In genomic region chr11:57567210-57567511, GRCh38 we compare ENCODE assay signal across 9 cellular contexts. TPM values are rescaled to one million over a fixed set of nuclear protein-coding genes. Genes with fewer than 3 reads are reported as not detected.
DNase-seq lines count a peak whose midpoint lies in the region; ATAC-seq, FAIRE-seq and TF ChIP-seq lines count a peak whose summit lies in the region.
"Had no signal": no experiment of that assay in that cellular context is flagged by ENCODE, and none has a peak within 500 bp of the region (broad histone marks: within the 10 kb centered on the region; RNA-seq: fewer than 3 reads in every experiment).

No MANE protein-coding gene starts in this region.

- H3K79me2 ChIP-seq in DOHH2 (ENCODE audit: control insufficient read depth, low read length): no peaks in the 10 kb centered on the region

- H3K4me2 ChIP-seq in DOHH2 (ENCODE audit: low read length): peak overlapping the region; percentile 97

- H3K4me3 ChIP-seq in DOHH2 (ENCODE audit: low read length): peak overlapping the region; percentile 84
- H3K4me3 ChIP-seq in Peyer's patch: peak overlapping the region; percentile 61 to 97 (median 80)
- H3K4me3 ChIP-seq in lower lobe of right lung: peak overlapping the region; percentile 98
- H3K4me3 ChIP-seq in transverse colon: peak overlapping the region; percentile 70 to 81 (median 76)

- TF ChIP-seq POLR2A in Peyer's patch (IDR thresholded peaks at IDR 0.05): no peak
- no peak for TF ChIP-seq POLR2A in transverse colon (IDR thresholded peaks at IDR 0.05)

- H3K27ac ChIP-seq in DOHH2 (ENCODE audit: low read depth, low read length): no peak overlapping the region
- peak overlapping the region; percentile 87 to 95 (median 91) for H3K27ac ChIP-seq in Peyer's patch
- peak overlapping the region; percentile 87 for H3K27ac ChIP-seq in lower lobe of right lung
- peak overlapping the region; percentile 82 to 90 (median 88) for H3K27ac ChIP-seq in transverse colon

- intact Hi-C loops in lower lobe of right lung (cut with DNase I): loop anchor here (5.0 kb wide), 1 partner anchor 75 kb away; no protein-coding TSS in a partner anchor
- intact Hi-C loops in transverse colon (cut with DNase I; ENCODE audit: low total_unique reads): no loop called here

- H3K36me3 ChIP-seq in DOHH2 (ENCODE audit: control insufficient read depth, low read length) (no peaks in the 10 kb centered on the region), Peyer's patch (no peaks in the 10 kb centered on the region), lower lobe of right lung (no peaks in the 10 kb centered on the region), transverse colon (no peaks in the 10 kb centered on the region)

- peak overlapping the region; percentile 91 for H3K4me3 Mint-ChIP-seq in chondrocyte (ENCODE audit: unreplicated experiment)

- DNase-seq in Peyer's patch (peak in 2 of 3 donors; percentile 42 to 56), chondrocyte (ENCODE audit: low spot score) (no peak), lower lobe of right lung (no peak), transverse colon (peak; percentile 34), DMS153 treated with DMSO at 0.1 percent for 48 hours (lab: John Stamatoyannopoulos, UW; ENCODE audit: unreplicated experiment) (no peak), HTR-8/SVneo (ENCODE audit: insufficient read length, low spot score) (no peak)

- H3K4me1 Mint-ChIP-seq in chondrocyte (ENCODE audit: low read depth): peaks cover 32% of the 10 kb centered on the region

- FAIRE-seq in HTR-8/SVneo (lab: Jason Lieb, UNC): no peak

- H3K27me3 ChIP-seq in DOHH2 (ENCODE audit: control insufficient read depth, low read length) (peaks cover 5% of the 10 kb centered on the region), Peyer's patch (no peaks in the 10 kb centered on the region), lower lobe of right lung (ENCODE audit: low read depth) (no peaks in the 10 kb centered on the region), transverse colon (no peaks in the 10 kb centered on the region)

- no peaks in the 10 kb centered on the region for H3F3A ChIP-seq in DOHH2 (ENCODE audit: control insufficient read depth, insufficient read depth)

- WGBS in transverse colon (ENCODE audit: low coverage in 1 of 2), 2 donors: 1% methylated on average over 9 of the region's 9 CpGs; no CpG with 5 or more reads in 1 of the 2 donors

- H3K9me3 Mint-ChIP-seq in chondrocyte (ENCODE audit: low read depth): no peaks in the 10 kb centered on the region

- no peaks in the 10 kb centered on the region for H3K36me3 Mint-ChIP-seq in chondrocyte (ENCODE audit: low read depth)

- H3K27me3 Mint-ChIP-seq in chondrocyte (ENCODE audit: low read depth): no peaks in the 10 kb centered on the region

- no peak for TF ChIP-seq CTCF in DOHH2 (IDR thresholded peaks at IDR 0.05; ENCODE audit: low read depth, low read length, poor library complexity, severe bottlenecking)
- TF ChIP-seq CTCF in Peyer's patch (IDR thresholded peaks at IDR 0.05): no peak
- no peak for TF ChIP-seq CTCF in chondrocyte (IDR thresholded peaks at IDR 0.05)
- TF ChIP-seq CTCF in lower lobe of right lung (IDR thresholded peaks at IDR 0.05): no peak
- no peak for TF ChIP-seq CTCF in transverse colon (IDR thresholded peaks at IDR 0.05)

- TF ChIP-seq EP300 in transverse colon (IDR thresholded peaks at IDR 0.05; ENCODE audit: low read depth): no peak

- no peaks in the 10 kb centered on the region for H3K9me3 ChIP-seq in DOHH2 (ENCODE audit: control insufficient read depth, insufficient read depth, low read length)
- H3K9me3 ChIP-seq in Peyer's patch: no peaks in the 10 kb centered on the region
- no peaks in the 10 kb centered on the region for H3K9me3 ChIP-seq in lower lobe of right lung
- H3K9me3 ChIP-seq in transverse colon: no peaks in the 10 kb centered on the region

- no peaks in the 10 kb centered on the region for H4K20me1 ChIP-seq in DOHH2 (ENCODE audit: control insufficient read depth, insufficient read depth, low read depth, low read length)

- H3K27ac Mint-ChIP-seq in chondrocyte (ENCODE audit: unreplicated experiment): peak overlapping the region; percentile 41

- in situ Hi-C loops in transverse colon (cut with MboI; ENCODE audit: low pct_ligation_motif_present in 1 of 4, low pct_unique_long_range_greater_than_20kb in 1 of 4, low sequenced_read_pairs in 3 of 4): loop anchor here in 2 of 4 donors (10.0 to 25.0 kb wide), 2 partner anchors 78 to 245 kb away; partner anchors contain the start of gene YPEL4 (in 1 of the 2)

- no peaks in the 10 kb centered on the region for H3K9me2 ChIP-seq in DOHH2 (replicated peaks; ENCODE audit: control insufficient read depth, low read length)

- peaks cover 16% of the 10 kb centered on the region for H3K4me1 ChIP-seq in DOHH2 (ENCODE audit: control insufficient read depth, low read length)
- peaks cover 0 to 13% (median 6%) of the 10 kb centered on the region in 4 donors for H3K4me1 ChIP-seq in Peyer's patch
- H3K4me1 ChIP-seq in lower lobe of right lung: peaks cover 33% of the 10 kb centered on the region
- peaks cover 10 to 27% (median 16%) of the 10 kb centered on the region in 4 donors for H3K4me1 ChIP-seq in transverse colon

- ATAC-seq in GM21717 (IDR thresholded peaks at IDR 0.05; ENCODE audit: unreplicated experiment) (peak; percentile 4), lower lobe of right lung (peak in 1 of 2 donors; percentile 6)

RNA-seq across cellular contexts. Expression of gene UBE2L6, which starts 0.3 kb away (rescaled TPM):
- total RNA-seq in Peyer's patch (10 to 100 TPM; 15.6 to 66.0 (median 25.1) TPM), chondrocyte (8.8 to 24.9 TPM (median 9.9 TPM) in 3 replicates), lower lobe of right lung (172 TPM), transverse colon (10 to 100 TPM; 15.3 to 24.3 (median 20.6) TPM)

RNA-seq across cellular contexts. Expression of gene SMTNL1, which starts 29.8 kb away (rescaled TPM):
- total RNA-seq in Peyer's patch: not detected
- total RNA-seq in chondrocyte: not detected in 3 replicates
- not detected for total RNA-seq in lower lobe of right lung
- total RNA-seq in transverse colon: not detected
- total RNA-seq: subcutaneous adipose tissue had no signal

RNA-seq across cellular contexts. Expression of gene SERPING1, which starts 30.3 kb away (rescaled TPM):
- total RNA-seq in Peyer's patch: 100 to 1,000 TPM in 2 of 4 donors, 10 to 100 TPM in 2; 29.9 to 158 (median 93.1) TPM
- total RNA-seq in chondrocyte: 1.8 to 4.6 TPM (median 4.5 TPM) in 3 replicates
- total RNA-seq in lower lobe of right lung: 471 TPM
- 100 to 1,000 TPM in 2 of 4 donors, 10 to 100 TPM in 2; 65.7 to 143 (median 102) TPM for total RNA-seq in transverse colon

RNA-seq across cellular contexts. Expression of gene TIMM10, which starts 36.6 kb away (rescaled TPM):
- total RNA-seq in Peyer's patch: 10 to 100 TPM; 16.8 to 39.6 (median 19.6) TPM
- total RNA-seq in chondrocyte: 37.5 to 61.6 TPM (median 43.2 TPM) in 3 replicates
- total RNA-seq in lower lobe of right lung: 35.3 TPM
- 10 to 100 TPM in 2 of 4 donors, 1 to 10 TPM in 1, not detected in 1; 1.6 to 36.8 (median 34.0) TPM for total RNA-seq in transverse colon

RNA-seq across cellular contexts. Expression of gene SLC43A1, which starts 51.7 kb away (rescaled TPM):
- total RNA-seq in Peyer's patch (10 to 100 TPM in 3 of 4 donors, 1 to 10 TPM in 1; 4.6 to 19.0 (median 11.2) TPM), chondrocyte (5.2 to 5.6 TPM (median 5.3 TPM) in 3 replicates), lower lobe of right lung (13.2 TPM), transverse colon (10 to 100 TPM in 3 of 4 donors, 1 to 10 TPM in 1; 7.5 to 30.4 (median 15.2) TPM)

Comparison
In these comparisons a context has a peak if more than half of its experiments do, and no peak if none do; other contexts are left out.
1. DNase-seq: peak in Peyer's patch (2 of 3) and transverse colon (single experiment); none in chondrocyte (single experiment), lower lobe of right lung (single experiment), DMS153 treated with DMSO at 0.1 percent for 48 hours (single experiment) and HTR-8/SVneo (single experiment).
2. Peak in every context shown above with its lines, with median percentiles within 50 percentile points of each other: H3K4me3 ChIP-seq.